In the genomic region with DNA sequence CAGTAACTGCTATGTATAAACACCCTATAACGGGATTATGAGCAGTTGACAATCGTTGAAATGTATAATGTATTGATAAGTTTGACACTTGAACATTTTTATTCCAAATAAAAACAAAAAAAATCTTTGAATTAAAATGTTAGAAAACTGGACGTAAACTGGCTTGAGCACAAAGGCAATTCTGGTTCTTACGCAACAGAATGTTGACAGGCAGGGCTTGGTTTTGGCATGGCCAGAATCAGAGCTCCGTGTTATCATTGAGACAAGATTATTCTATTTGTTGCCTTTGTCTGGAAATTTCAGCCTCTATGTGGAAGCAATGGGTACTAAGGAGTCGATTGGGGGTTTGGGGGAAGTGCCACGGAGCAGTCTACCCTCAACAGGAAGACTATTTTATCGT, we compare ENCODE assay signal across 3 cellular contexts.
TF ChIP-seq lines count a peak whose summit lies in the region.

No MANE protein-coding gene starts in this region.

TF ChIP-seq in IMR-90, 13 proteins besides CTCF, POLR2A, EP300 and RAD21:
- TF ChIP-seq CEBPB (IDR thresholded peaks at IDR 0.05; ENCODE audit: low read depth, low read length) = peak; percentile 59
- TF ChIP-seq, protein P1, sequence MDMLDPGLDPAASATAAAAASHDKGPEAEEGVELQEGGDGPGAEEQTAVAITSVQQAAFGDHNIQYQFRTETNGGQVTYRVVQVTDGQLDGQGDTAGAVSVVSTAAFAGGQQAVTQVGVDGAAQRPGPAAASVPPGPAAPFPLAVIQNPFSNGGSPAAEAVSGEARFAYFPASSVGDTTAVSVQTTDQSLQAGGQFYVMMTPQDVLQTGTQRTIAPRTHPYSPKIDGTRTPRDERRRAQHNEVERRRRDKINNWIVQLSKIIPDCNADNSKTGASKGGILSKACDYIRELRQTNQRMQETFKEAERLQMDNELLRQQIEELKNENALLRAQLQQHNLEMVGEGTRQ (IDR thresholded peaks at IDR 0.05; ENCODE audit: low read depth, low read length) = no peak

TF ChIP-seq in K562, 482 proteins besides CTCF, POLR2A, EP300 and RAD21:
- TF ChIP-seq ARHGAP35 (IDR thresholded peaks at IDR 0.05; ENCODE audit: partially characterized antibody) = no peak
- no peak for TF ChIP-seq TOE1 (IDR thresholded peaks at IDR 0.05; ENCODE audit: borderline replicate concordance)
- no peak for TF ChIP-seq TOE1 (CRISPR knock-in tag; IDR thresholded peaks at IDR 0.05; ENCODE audit: borderline replicate concordance, low read depth)
- TF ChIP-seq, protein P2, sequence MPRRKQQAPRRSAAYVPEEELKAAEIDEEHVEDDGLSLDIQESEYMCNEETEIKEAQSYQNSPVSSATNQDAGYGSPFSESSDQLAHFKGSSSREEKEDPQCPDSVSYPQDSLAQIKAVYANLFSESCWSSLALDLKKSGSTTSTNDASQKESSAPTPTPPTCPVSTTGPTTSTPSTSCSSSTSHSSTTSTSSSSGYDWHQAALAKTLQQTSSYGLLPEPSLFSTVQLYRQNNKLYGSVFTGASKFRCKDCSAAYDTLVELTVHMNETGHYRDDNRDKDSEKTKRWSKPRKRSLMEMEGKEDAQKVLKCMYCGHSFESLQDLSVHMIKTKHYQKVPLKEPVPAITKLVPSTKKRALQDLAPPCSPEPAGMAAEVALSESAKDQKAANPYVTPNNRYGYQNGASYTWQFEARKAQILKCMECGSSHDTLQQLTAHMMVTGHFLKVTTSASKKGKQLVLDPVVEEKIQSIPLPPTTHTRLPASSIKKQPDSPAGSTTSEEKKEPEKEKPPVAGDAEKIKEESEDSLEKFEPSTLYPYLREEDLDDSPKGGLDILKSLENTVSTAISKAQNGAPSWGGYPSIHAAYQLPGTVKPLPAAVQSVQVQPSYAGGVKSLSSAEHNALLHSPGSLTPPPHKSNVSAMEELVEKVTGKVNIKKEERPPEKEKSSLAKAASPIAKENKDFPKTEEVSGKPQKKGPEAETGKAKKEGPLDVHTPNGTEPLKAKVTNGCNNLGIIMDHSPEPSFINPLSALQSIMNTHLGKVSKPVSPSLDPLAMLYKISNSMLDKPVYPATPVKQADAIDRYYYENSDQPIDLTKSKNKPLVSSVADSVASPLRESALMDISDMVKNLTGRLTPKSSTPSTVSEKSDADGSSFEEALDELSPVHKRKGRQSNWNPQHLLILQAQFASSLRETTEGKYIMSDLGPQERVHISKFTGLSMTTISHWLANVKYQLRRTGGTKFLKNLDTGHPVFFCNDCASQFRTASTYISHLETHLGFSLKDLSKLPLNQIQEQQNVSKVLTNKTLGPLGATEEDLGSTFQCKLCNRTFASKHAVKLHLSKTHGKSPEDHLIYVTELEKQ (CRISPR knock-in tag; IDR thresholded peaks at IDR 0.05) = no peak
- no peak for TF ChIP-seq NFIX (CRISPR knock-in tag; IDR thresholded peaks at IDR 0.05; ENCODE audit: low read depth)
- peak; percentile 25; the same call in 1 of the 2 replicates for TF ChIP-seq CEBPB (tag; IDR thresholded peaks at IDR 0.05)
- TF ChIP-seq CEBPG (CRISPR knock-in tag; IDR thresholded peaks at IDR 0.05) = no peak
- 0 out of 4 replicates have a peak, but pooled peaks of 1 of the 2 experiments have one; percentile 11 for TF ChIP-seq CEBPG (tag; conservative IDR thresholded peaks at IDR 0.05 in 1 of 2, IDR thresholded peaks at IDR 0.05 in 1 of 2)
- TF ChIP-seq ZZZ3 (IDR thresholded peaks at IDR 0.05) = no peak
- TF ChIP-seq BHLHE40 (IDR thresholded peaks at IDR 0.05; ENCODE audit: low read length) = no peak
- no peak for TF ChIP-seq MCM7 (IDR thresholded peaks at IDR 0.05)
- TF ChIP-seq, protein P3, sequence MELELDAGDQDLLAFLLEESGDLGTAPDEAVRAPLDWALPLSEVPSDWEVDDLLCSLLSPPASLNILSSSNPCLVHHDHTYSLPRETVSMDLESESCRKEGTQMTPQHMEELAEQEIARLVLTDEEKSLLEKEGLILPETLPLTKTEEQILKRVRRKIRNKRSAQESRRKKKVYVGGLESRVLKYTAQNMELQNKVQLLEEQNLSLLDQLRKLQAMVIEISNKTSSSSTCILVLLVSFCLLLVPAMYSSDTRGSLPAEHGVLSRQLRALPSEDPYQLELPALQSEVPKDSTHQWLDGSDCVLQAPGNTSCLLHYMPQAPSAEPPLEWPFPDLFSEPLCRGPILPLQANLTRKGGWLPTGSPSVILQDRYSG (tag; conservative IDR thresholded peaks at IDR 0.05; ENCODE audit: low read depth) = no peak

TF ChIP-seq in HepG2, 621 proteins besides CTCF, POLR2A, EP300 and RAD21:
- TF ChIP-seq, protein P4, sequence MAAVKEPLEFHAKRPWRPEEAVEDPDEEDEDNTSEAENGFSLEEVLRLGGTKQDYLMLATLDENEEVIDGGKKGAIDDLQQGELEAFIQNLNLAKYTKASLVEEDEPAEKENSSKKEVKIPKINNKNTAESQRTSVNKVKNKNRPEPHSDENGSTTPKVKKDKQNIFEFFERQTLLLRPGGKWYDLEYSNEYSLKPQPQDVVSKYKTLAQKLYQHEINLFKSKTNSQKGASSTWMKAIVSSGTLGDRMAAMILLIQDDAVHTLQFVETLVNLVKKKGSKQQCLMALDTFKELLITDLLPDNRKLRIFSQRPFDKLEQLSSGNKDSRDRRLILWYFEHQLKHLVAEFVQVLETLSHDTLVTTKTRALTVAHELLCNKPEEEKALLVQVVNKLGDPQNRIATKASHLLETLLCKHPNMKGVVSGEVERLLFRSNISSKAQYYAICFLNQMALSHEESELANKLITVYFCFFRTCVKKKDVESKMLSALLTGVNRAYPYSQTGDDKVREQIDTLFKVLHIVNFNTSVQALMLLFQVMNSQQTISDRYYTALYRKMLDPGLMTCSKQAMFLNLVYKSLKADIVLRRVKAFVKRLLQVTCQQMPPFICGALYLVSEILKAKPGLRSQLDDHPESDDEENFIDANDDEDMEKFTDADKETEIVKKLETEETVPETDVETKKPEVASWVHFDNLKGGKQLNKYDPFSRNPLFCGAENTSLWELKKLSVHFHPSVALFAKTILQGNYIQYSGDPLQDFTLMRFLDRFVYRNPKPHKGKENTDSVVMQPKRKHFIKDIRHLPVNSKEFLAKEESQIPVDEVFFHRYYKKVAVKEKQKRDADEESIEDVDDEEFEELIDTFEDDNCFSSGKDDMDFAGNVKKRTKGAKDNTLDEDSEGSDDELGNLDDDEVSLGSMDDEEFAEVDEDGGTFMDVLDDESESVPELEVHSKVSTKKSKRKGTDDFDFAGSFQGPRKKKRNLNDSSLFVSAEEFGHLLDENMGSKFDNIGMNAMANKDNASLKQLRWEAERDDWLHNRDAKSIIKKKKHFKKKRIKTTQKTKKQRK (IDR thresholded peaks at IDR 0.05; ENCODE audit: low read length) = no peak
- TF ChIP-seq CEBPB (IDR thresholded peaks at IDR 0.05; ENCODE audit: borderline replicate concordance, low read depth, low read length) = peak; percentile 83
- peak; percentile 27; the same call in 1 of the 2 replicates for TF ChIP-seq CEBPG (CRISPR knock-in tag; IDR thresholded peaks at IDR 0.05)
- no peak for TF ChIP-seq POLR2AphosphoS2 (IDR thresholded peaks at IDR 0.05; ENCODE audit: low read depth, low read length)
- no peak for TF ChIP-seq SOX5 (CRISPR knock-in tag; IDR thresholded peaks at IDR 0.05; ENCODE audit: borderline replicate concordance)
- no peak for TF ChIP-seq SRSF1 (optimal IDR thresholded peaks at IDR 0.05; ENCODE audit: low read depth, low read length)
- TF ChIP-seq ZSCAN29 (CRISPR knock-in tag; conservative IDR thresholded peaks at IDR 0.05) = no peak
- TF ChIP-seq HES4 (CRISPR knock-in tag; IDR thresholded peaks at IDR 0.05; ENCODE audit: borderline replicate concordance) = no peak
TF ChIP-seq in HepG2: peak in this region for 2.
